1 cellular context compared by ENCODE assay signal in genomic region chr9:16964228-16964627, GRCh38.
TF ChIP-seq lines count a peak whose summit lies in the region.

No MANE protein-coding gene starts in this region.

TF ChIP-seq in H1, 55 proteins besides CTCF, POLR2A, EP300 and RAD21:
- no peak for TF ChIP-seq BCL11A (IDR thresholded peaks at IDR 0.05; ENCODE audit: low read depth in 2 of 2, low read length in 2 of 2)
- no peak for TF ChIP-seq RNF2 (IDR thresholded peaks at IDR 0.05; ENCODE audit: borderline replicate concordance, low read depth, low read length, missing control alignments, poor library complexity, severe bottlenecking)
- TF ChIP-seq FOSL1 (IDR thresholded peaks at IDR 0.05; ENCODE audit: insufficient read depth, low read depth, low read length) = no peak
- TF ChIP-seq HDAC2 (IDR thresholded peaks at IDR 0.05; ENCODE audit: borderline replicate concordance in 1 of 2, low read depth in 2 of 2, low read length in 2 of 2) = no peak
- no peak for TF ChIP-seq CTBP2 (IDR thresholded peaks at IDR 0.05; ENCODE audit: borderline replicate concordance, insufficient read depth, insufficient read length, low read length)
- TF ChIP-seq SP4 (IDR thresholded peaks at IDR 0.05; ENCODE audit: low read length) = no peak
